Comparison of ENCODE assay signal across 8 cellular contexts in genomic region chr5:179698935-179699639, GRCh38. TPM values are rescaled to one million over a fixed set of nuclear protein-coding genes. Genes with fewer than 3 reads are reported as not detected.
DNase-seq lines count a peak whose midpoint lies in the region; ATAC-seq and TF ChIP-seq lines count a peak whose summit lies in the region.

Gene CANX (plus strand): TSS chr5:179698967. CDS start chr5:179705682, 6,715 bp downstream.

- H3K4me2 ChIP-seq in mammary epithelial cell (ENCODE audit: insufficient read depth, low read depth, low read length) = peak within 1 kb of the TSS; percentile 83

- peak within 1 kb of the TSS; percentile 95 for H3K27ac ChIP-seq in mammary epithelial cell (ENCODE audit: insufficient read depth, low read depth, low read length)

- no peaks in the 10 kb centered on the region for H4K20me1 ChIP-seq in mammary epithelial cell (ENCODE audit: insufficient read depth, low read length)

- no peaks in the 10 kb centered on the region for H3K27me3 ChIP-seq in mammary epithelial cell (ENCODE audit: insufficient read depth, low read length)

- H3K4me3 Mint-ChIP-seq in activated CD4-positive, alpha-beta T cell treated with anti-CD3 and anti-CD28 coated beads, Interleukin-2, amount 10 ng/mL, durations not matched to agents 7 days and 5 days = peak within 1 kb of the TSS; percentile 99

- peaks cover 53% of the 10 kb centered on the region for H3K4me1 Mint-ChIP-seq in activated CD4-positive, alpha-beta T cell treated with anti-CD3 and anti-CD28 coated beads, Interleukin-2, amount 10 ng/mL, durations not matched to agents 7 days and 5 days

- H3K27me3 Mint-ChIP-seq in activated CD4-positive, alpha-beta T cell treated with anti-CD3 and anti-CD28 coated beads, Interleukin-2, amount 10 ng/mL, durations not matched to agents 7 days and 5 days = no peaks in the 10 kb centered on the region

- H3K79me2 ChIP-seq in mammary epithelial cell (ENCODE audit: insufficient read depth, low read length) = peaks cover 59% of the 10 kb centered on the region

- H3K4me3 ChIP-seq in Jurkat, Clone E6-1 (ENCODE audit: low read length) = peak within 1 kb of the TSS; percentile 95
- H3K4me3 ChIP-seq in mammary epithelial cell (replicated peaks in 1 of 3; ENCODE audit: insufficient read depth in 1 of 3, low read depth in 2 of 3, low read length in 3 of 3) = peak within 1 kb of the TSS; percentile 76 to 98 (median 88)

- peak within 1 kb of the TSS; percentile 80 for H2AFZ ChIP-seq in mammary epithelial cell (ENCODE audit: low read depth, low read length)

- H3K36me3 Mint-ChIP-seq in activated CD4-positive, alpha-beta T cell treated with anti-CD3 and anti-CD28 coated beads, Interleukin-2, amount 10 ng/mL, durations not matched to agents 7 days and 5 days (ENCODE audit: low read depth) = peaks cover 32% of the 10 kb centered on the region

- BruUV-seq in mammary epithelial cell (replicated peaks; lab: Mats Ljungman, UMichigan) = TSS peak; percentile 47

- peaks cover 2% of the 10 kb centered on the region for H3K36me3 ChIP-seq in mammary epithelial cell (ENCODE audit: insufficient read depth, low read length)

- WGBS in mammary epithelial cell (ENCODE audit: low coverage, missing lambda C conversion rate) = 4% methylated on average over 9 of the region's 59 CpGs

- dilution Hi-C loops in mammary epithelial cell (cut with HindIII; ENCODE audit: low sequenced_read_pairs) = no loop called here

- peak; percentile 23 for ATAC-seq in left colon

- CTCF ChIA-PET in activated CD4-positive, alpha-beta T cell treated with anti-CD3 and anti-CD28 coated beads, Interleukin-2, amount 10 ng/mL, durations not matched to agents 7 days and 5 days (lab: Charles Lee) = interaction anchor here (0.6 to 1.1 kb wide), 2 partner anchors 17 to 135 kb away, joined by 3 to 4 read pairs; no protein-coding TSS in a partner anchor
- CTCF ChIA-PET in mammary epithelial cell (lab: Charles Lee; ENCODE audit: low non-redundant PET) = no interaction called here

- intact Hi-C loops in mammary epithelial cell (cut with micrococcal nuclease) (loop anchor here (1.0 to 2.0 kb wide), 5 partner anchors 21 to 140 kb away; partner anchors contain the start of genes HNRNPH1 and MAML1), left colon (cut with DNase I, micrococcal nuclease) (no loop called here)

- peak within 1 kb of the TSS; percentile 99 for H3K9ac ChIP-seq in mammary epithelial cell (ENCODE audit: insufficient read depth, low read length)

- no peaks in the 10 kb centered on the region for H3K9me3 Mint-ChIP-seq in activated CD4-positive, alpha-beta T cell treated with anti-CD3 and anti-CD28 coated beads, Interleukin-2, amount 10 ng/mL, durations not matched to agents 7 days and 5 days

- TF ChIP-seq CTCF in mammary epithelial cell (conservative IDR thresholded peaks at IDR 0.05 in 1 of 2, IDR thresholded peaks at IDR 0.05 in 1 of 2; ENCODE audit: extremely low read depth in 1 of 2, insufficient read depth in 1 of 2, low read depth in 1 of 2, low read length in 2 of 2) (no peak), subcutaneous adipose tissue (IDR thresholded peaks at IDR 0.05; ENCODE audit: low read depth) (no peak)

- POLR2A ChIA-PET in activated CD4-positive, alpha-beta T cell treated with anti-CD3 and anti-CD28 coated beads, Interleukin-2, amount 10 ng/mL, durations not matched to agents 7 days and 5 days (lab: Charles Lee) = interaction anchor here (1.1 kb wide), 1 partner anchor 76 kb away, joined by 5 read pairs; the partner anchor contains the start of gene HNRNPH1

- H3K4me1 ChIP-seq in mammary epithelial cell (ENCODE audit: insufficient read depth, low read length) = peaks cover 3% of the 10 kb centered on the region

- H3K9me3 ChIP-seq in mammary epithelial cell (replicated peaks; ENCODE audit: insufficient read depth, low read length) = no peaks in the 10 kb centered on the region

- DNase-seq in activated CD4-positive, alpha-beta T cell treated with anti-CD3 and anti-CD28 coated beads, Interleukin-2, amount 10 ng/mL, durations not matched to agents 7 days and 5 days = no peak
- DNase-seq in activated CD4-positive, alpha-beta T cell treated with anti-CD3 and anti-CD28 coated beads for 48 hours = no peak
- no peak for DNase-seq in Jurkat, Clone E6-1 (ENCODE audit: low read depth, low spot score)
- DNase-seq in mammary epithelial cell = no peak
- no peak for DNase-seq in left colon
- no peak for DNase-seq in retina
- DNase-seq in activated gamma-delta T cell (lab: John Stamatoyannopoulos, UW) = no peak

- in situ Hi-C loops in mammary epithelial cell (cut with MboI; ENCODE audit: low sequenced_read_pairs in 2 of 2) = no loop called here

- H3K27ac Mint-ChIP-seq in activated CD4-positive, alpha-beta T cell treated with anti-CD3 and anti-CD28 coated beads, Interleukin-2, amount 10 ng/mL, durations not matched to agents 7 days and 5 days = peak within 1 kb of the TSS; percentile 100

RNA-seq across cellular contexts. Expression of gene CANX, which starts in this region (rescaled TPM):
- 100 to 1,000 TPM; 369 to 418 TPM for total RNA-seq in activated CD4-positive, alpha-beta T cell treated with anti-CD3 and anti-CD28 coated beads, Interleukin-2, amount 10 ng/mL, durations not matched to agents 7 days and 5 days
- polyA plus RNA-seq in Jurkat, Clone E6-1 (2012; ENCODE audit: insufficient read depth, insufficient read length) = 192 TPM
- total RNA-seq in mammary epithelial cell (100 to 1,000 TPM; 427 to 645 TPM), left colon (100 to 1,000 TPM; 506 to 601 TPM), subcutaneous adipose tissue (100 to 1,000 TPM; 304 to 430 (median 379) TPM)
- 208 TPM for polyA plus RNA-seq in mammary epithelial cell
- polyA minus RNA-seq in mammary epithelial cell = 1,512 TPM
